ENCODE assay signal across 1 cellular context in genomic region chr15:48297668-48298067, GRCh38.
TF ChIP-seq lines count a peak whose summit lies in the region.

No MANE protein-coding gene starts in this region.

TF ChIP-seq in GM23338, 12 proteins besides CTCF, POLR2A, EP300 and RAD21 (continued from another document):
- TF ChIP-seq ZNF462 (CRISPR knock-in tag; IDR thresholded peaks at IDR 0.05), result 0 out of 2 replicates have a peak, but pooled peaks have one; percentile 42
